In the genomic region with DNA sequence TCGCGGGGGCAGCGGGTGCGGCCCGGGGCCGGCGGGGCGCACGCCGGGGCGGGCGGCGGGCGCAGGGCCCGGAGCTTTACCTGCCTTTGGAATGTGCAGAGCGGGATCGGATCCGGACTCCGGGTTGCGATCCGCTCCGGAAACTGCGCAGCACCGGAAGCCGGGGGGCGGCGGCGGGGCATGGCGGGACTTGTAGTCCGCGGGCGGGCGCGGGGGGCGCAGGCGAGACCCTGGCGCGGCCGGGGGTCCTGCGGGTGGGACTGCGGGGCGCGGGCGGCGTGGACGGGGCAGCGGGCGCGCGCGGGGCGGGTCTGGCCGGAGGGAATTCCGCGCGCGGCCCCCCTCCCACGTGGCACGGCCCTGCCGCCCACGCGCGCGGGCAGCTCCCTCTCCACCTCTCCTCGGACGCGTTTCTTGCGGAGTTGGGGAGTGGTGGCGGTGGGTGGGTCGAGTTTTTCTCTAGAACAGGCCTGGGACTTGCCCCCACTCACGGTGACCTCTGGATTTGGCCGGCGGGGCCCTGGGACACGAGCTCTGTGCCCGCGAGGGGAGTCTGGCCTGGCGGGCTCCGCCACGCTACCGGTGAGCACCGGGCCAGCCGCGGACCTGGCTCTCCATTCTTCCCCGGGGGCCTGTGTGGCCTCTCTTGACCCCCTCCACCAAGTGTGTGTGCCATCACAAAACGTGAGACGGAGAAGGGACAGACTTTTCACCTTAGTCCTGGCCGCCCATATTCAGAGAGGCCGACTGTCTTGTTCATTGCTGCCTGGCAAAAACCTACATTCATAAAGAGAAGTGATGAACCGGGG, we compare ENCODE assay signal across 1 cellular context.
TF ChIP-seq lines count a peak whose summit lies in the region.

A gene with protein sequence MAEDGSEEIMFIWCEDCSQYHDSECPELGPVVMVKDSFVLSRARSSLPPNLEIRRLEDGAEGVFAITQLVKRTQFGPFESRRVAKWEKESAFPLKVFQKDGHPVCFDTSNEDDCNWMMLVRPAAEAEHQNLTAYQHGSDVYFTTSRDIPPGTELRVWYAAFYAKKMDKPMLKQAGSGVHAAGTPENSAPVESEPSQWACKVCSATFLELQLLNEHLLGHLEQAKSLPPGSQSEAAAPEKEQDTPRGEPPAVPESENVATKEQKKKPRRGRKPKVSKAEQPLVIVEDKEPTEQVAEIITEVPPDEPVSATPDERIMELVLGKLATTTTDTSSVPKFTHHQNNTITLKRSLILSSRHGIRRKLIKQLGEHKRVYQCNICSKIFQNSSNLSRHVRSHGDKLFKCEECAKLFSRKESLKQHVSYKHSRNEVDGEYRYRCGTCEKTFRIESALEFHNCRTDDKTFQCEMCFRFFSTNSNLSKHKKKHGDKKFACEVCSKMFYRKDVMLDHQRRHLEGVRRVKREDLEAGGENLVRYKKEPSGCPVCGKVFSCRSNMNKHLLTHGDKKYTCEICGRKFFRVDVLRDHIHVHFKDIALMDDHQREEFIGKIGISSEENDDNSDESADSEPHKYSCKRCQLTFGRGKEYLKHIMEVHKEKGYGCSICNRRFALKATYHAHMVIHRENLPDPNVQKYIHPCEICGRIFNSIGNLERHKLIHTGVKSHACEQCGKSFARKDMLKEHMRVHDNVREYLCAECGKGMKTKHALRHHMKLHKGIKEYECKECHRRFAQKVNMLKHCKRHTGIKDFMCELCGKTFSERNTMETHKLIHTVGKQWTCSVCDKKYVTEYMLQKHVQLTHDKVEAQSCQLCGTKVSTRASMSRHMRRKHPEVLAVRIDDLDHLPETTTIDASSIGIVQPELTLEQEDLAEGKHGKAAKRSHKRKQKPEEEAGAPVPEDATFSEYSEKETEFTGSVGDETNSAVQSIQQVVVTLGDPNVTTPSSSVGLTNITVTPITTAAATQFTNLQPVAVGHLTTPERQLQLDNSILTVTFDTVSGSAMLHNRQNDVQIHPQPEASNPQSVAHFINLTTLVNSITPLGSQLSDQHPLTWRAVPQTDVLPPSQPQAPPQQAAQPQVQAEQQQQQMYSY (minus strand): TSS at position 155 of the 809 bp plus-strand sequence. CDS start 18,981 bp downstream, outside the sequence.

TF ChIP-seq in IMR-90, 13 proteins besides CTCF, POLR2A, EP300 and RAD21:
- peak; percentile 75 for TF ChIP-seq MXI1 (IDR thresholded peaks at IDR 0.05; ENCODE audit: borderline replicate concordance, low read depth, low read length)
- no peak for TF ChIP-seq RCOR1 (IDR thresholded peaks at IDR 0.05; ENCODE audit: insufficient replicate concordance, low read length)
- TF ChIP-seq, protein P1, sequence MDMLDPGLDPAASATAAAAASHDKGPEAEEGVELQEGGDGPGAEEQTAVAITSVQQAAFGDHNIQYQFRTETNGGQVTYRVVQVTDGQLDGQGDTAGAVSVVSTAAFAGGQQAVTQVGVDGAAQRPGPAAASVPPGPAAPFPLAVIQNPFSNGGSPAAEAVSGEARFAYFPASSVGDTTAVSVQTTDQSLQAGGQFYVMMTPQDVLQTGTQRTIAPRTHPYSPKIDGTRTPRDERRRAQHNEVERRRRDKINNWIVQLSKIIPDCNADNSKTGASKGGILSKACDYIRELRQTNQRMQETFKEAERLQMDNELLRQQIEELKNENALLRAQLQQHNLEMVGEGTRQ (IDR thresholded peaks at IDR 0.05; ENCODE audit: low read depth, low read length), result peak; percentile 60
- no peak for TF ChIP-seq CEBPB (IDR thresholded peaks at IDR 0.05; ENCODE audit: low read depth, low read length)
